In the genomic region with DNA sequence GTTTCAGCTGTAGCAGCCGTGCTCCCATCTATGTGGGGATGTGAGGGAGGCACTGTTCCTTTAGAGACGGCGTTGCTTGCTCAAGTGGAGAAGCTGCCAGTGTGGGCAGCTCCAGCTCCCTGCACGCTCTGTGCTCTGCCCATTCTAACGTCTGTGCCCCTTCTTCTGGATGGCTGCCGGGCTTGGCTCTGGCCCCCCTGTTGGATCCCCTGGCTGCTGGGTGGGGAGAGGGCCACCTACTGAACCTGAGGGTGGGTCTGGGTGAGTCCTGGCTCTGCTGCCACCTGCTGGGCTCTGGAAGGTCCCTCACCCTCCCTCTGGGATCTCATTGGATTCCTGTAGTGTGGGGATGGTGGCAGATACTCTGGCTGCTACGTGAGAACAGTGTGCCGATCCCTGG, we compare ENCODE assay signal across 8 cellular contexts. TPM values are rescaled to one million over a fixed set of nuclear protein-coding genes. Genes with fewer than 3 reads are reported as not detected.
DNase-seq lines count a peak whose midpoint lies in the region; ATAC-seq, FAIRE-seq and TF ChIP-seq lines count a peak whose summit lies in the region.

No MANE protein-coding gene starts in this region.

- no peaks in the 10 kb centered on the region for H3K9me3 ChIP-seq in SJCRH30 (replicated peaks)

- no peak for FAIRE-seq in H54 (lab: Jason Lieb, UNC)

- TF ChIP-seq POLR2A in H54 (IDR thresholded peaks at IDR 0.05; ENCODE audit: low read depth, low read length): no peak

- in situ Hi-C loops in astrocyte of the cerebellum (cut with HindIII; ENCODE audit: low sequenced_read_pairs): no loop called here

- no peaks in the 10 kb centered on the region for H3K36me3 ChIP-seq in SJCRH30

- no peaks in the 10 kb centered on the region for H3K4me1 ChIP-seq in SJCRH30

- H3K27ac ChIP-seq in C4-2B: no peak overlapping the region
- H3K27ac ChIP-seq in SJCRH30: no peak overlapping the region

- ATAC-seq in GM21825 (IDR thresholded peaks at IDR 0.05; ENCODE audit: unreplicated experiment) (no peak), HG03159 (IDR thresholded peaks at IDR 0.05; ENCODE audit: unreplicated experiment) (no peak)

- peak; percentile 78 for TF ChIP-seq CTCF in C4-2B (conservative IDR thresholded peaks at IDR 0.05)
- peak; percentile 72 for TF ChIP-seq CTCF in astrocyte of the cerebellum (IDR thresholded peaks at IDR 0.05; ENCODE audit: low read depth, low read length, missing control alignments)

- no peaks in the 10 kb centered on the region for H3K27me3 ChIP-seq in SJCRH30

- H3K4me3 ChIP-seq in SJCRH30 (no peak overlapping the region), astrocyte of the cerebellum (ENCODE audit: low read depth, low read length) (no peak overlapping the region)

- peak; percentile 78 for DNase-seq in H54 (ENCODE audit: insufficient read length, low spot score)
- peak; percentile 42 to 67 for DNase-seq in SJCRH30
- DNase-seq in astrocyte of the cerebellum (ENCODE audit: low read depth): peak; percentile 9
- peak; percentile 65 for DNase-seq in iPS-NIHi11 (ENCODE audit: low spot score)
- peak; percentile 39 to 41 for DNase-seq in stimulated activated CD4-positive, alpha-beta T cell treated with anti-CD3 and anti-CD28 coated beads, Interleukin-2, amount 100 ng/mL, for 48 hours

RNA-seq across cellular contexts. Expression of a gene that starts 5.0 kb away (rescaled TPM):
- total RNA-seq in SJCRH30 (2014; rRNA removed; shearing (Covaris generic)): 49.8 and 50.7 TPM in 2 replicates

RNA-seq across cellular contexts. Expression of a gene that starts 19.2 kb away (rescaled TPM):
- total RNA-seq in SJCRH30 (2014; rRNA removed; shearing (Covaris generic)): 0.10 TPM in 1 of 2 replicates, not detected in the other

RNA-seq across cellular contexts. Expression of a gene that starts 34.3 kb away (rescaled TPM):
- 7.5 and 8.2 TPM in 2 replicates for total RNA-seq in SJCRH30 (2014; rRNA removed; shearing (Covaris generic))

RNA-seq across cellular contexts. Expression of a gene that starts 43.1 kb away (rescaled TPM):
- total RNA-seq in SJCRH30 (2014; rRNA removed; shearing (Covaris generic)): not detected in 2 replicates

RNA-seq across cellular contexts. Expression of a gene that starts 48.6 kb away (rescaled TPM):
- 0.61 and 0.87 TPM in 2 replicates for total RNA-seq in SJCRH30 (2014; rRNA removed; shearing (Covaris generic))

Comparison
In these comparisons a context has a peak if more than half of its experiments do, and no peak if none do; other contexts are left out.
1. DNase-seq: peak in every context shown above with its lines; median percentile 78 in H54; 65 in iPS-NIHi11; 54 in SJCRH30; 40 in stimulated activated CD4-positive, alpha-beta T cell treated with anti-CD3 and anti-CD28 coated beads, Interleukin-2, amount 100 ng/mL, for 48 hours; 9 in astrocyte of the cerebellum.